Comparison of ENCODE assay signal across 32 cellular contexts in the genomic region with DNA sequence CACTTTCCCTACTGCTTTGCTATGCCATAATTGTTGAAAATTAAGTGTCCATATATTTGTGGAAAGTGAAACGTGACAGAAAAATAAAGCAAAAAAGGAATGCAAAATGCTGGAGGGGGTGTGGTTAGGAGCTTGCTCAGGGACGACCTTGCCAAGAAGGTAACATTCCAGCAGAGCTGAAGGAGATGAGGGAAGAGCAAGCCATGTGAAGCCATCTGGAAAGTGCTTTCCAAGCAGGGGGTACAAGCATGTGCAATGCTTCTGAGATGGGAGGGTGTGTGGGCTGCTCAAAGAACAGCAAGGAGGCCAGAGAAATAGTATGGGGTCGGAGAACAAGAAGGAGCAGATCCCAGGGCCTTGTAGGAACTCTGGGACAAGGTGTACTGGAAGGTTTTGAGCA.
"Had no signal": no experiment of that assay in that cellular context is flagged by ENCODE, and none has a peak within 500 bp of the region (broad histone marks: within the 10 kb centered on the region; RNA-seq: fewer than 3 reads in every experiment).

No MANE protein-coding gene starts in this region.

- H3K27ac Mint-ChIP-seq: activated CD4-positive, alpha-beta memory T cell treated with anti-CD3 and anti-CD28 coated beads for 36 hours; activated CD4-positive, alpha-beta T cell treated with anti-CD3 and anti-CD28 coated beads for 36 hours; activated CD4-positive, alpha-beta T cell treated with anti-CD3 and anti-CD28 coated beads, Interleukin-2, amount 10 ng/mL, durations not matched to agents 24 days and 14 days; activated CD8-positive, alpha-beta memory T cell treated with anti-CD3 and anti-CD28 coated beads, Interleukin-2, amount 10 ng/mL, durations not matched to agents 7 days and 5 days; activated CD8-positive, alpha-beta T cell treated with anti-CD3 and anti-CD28 coated beads, Interleukin-2, amount 10 ng/mL, durations not matched to agents 7 days and 5 days; activated naive CD4-positive, alpha-beta T cell treated with anti-CD3 and anti-CD28 coated beads for 36 hours; activated naive CD4-positive, alpha-beta T cell treated with anti-CD3 and anti-CD28 coated beads, Interleukin-2, amount 50 U/mL, for 24 hours; activated naive CD8-positive, alpha-beta T cell treated with anti-CD3 and anti-CD28 coated beads for 36 hours; activated naive CD8-positive, alpha-beta T cell treated with anti-CD3 and anti-CD28 coated beads, Interleukin-2, amount 50 U/mL, for 24 hours; activated T-helper 1 cell treated with anti-CD3 and anti-CD28 coated beads, Interleukin-12 subunit alpha, Interleukin-12 subunit beta, Interleukin-2, Interleukin-4 antibody, amounts not matched to agents 30 ng/mL and 10 ng/mL and 1 ng/mL, durations not matched to agents 14 hours and 24 hours and 36 hours; activated T-helper 2 cell treated with anti-CD3 and anti-CD28 coated beads, Interferon-gamma antibody, Interleukin-2, Interleukin-4, amounts not matched to agents 10 μg/mL and 5 μg/mL and 100 μg/mL, durations not matched to agents 14 hours and 24 hours and 36 hours; T-helper 17 cell had no signal

- H3K4me3 ChIP-seq: adrenal gland, body of pancreas, esophagus muscularis mucosa, gastroesophageal sphincter had no signal

- H3K36me3 ChIP-seq: adrenal gland had no signal

- DNase-seq: activated CD4-positive, alpha-beta memory T cell treated with anti-CD3 and anti-CD28 coated beads for 36 hours; activated CD4-positive, alpha-beta T cell treated with anti-CD3 and anti-CD28 coated beads for 36 hours; activated CD4-positive, alpha-beta T cell treated with anti-CD3 and anti-CD28 coated beads, Interleukin-2, amount 10 ng/mL, durations not matched to agents 24 days and 14 days; activated CD4-positive, CD25-positive, alpha-beta regulatory T cell; activated CD4-positive, CD25-positive, alpha-beta regulatory T cell treated with anti-CD3 and anti-CD28 coated beads, Interleukin-2, amount 50 U/mL, for 72 hours; activated CD8-positive, alpha-beta memory T cell treated with anti-CD3 and anti-CD28 coated beads, Interleukin-2, amount 10 ng/mL, durations not matched to agents 7 days and 5 days; activated CD8-positive, alpha-beta memory T cell treated with anti-CD3 and anti-CD28 coated beads, Interleukin-2, amount 50 U/mL, for 4 hours; activated CD8-positive, alpha-beta T cell treated with anti-CD3 and anti-CD28 coated beads, Interleukin-2, amount 10 ng/mL, durations not matched to agents 7 days and 5 days; activated effector memory CD4-positive, alpha-beta T cell treated with anti-CD3 and anti-CD28 coated beads, Interleukin-2, amount 50 U/mL, for 16 hours; activated naive CD4-positive, alpha-beta T cell treated with anti-CD3 and anti-CD28 coated beads for 36 hours; activated naive CD8-positive, alpha-beta T cell treated with anti-CD3 and anti-CD28 coated beads for 36 hours; activated naive CD8-positive, alpha-beta T cell treated with anti-CD3 and anti-CD28 coated beads, Interleukin-2, amount 50 U/mL, for 24 hours; activated T-cell treated with anti-CD3 and anti-CD28 coated beads, Interleukin-2, amount 50 U/mL, for 1 hour; activated T-cell treated with anti-CD3 and anti-CD28 coated beads, Interleukin-2, amount 50 U/mL, for 48 hours; adrenal gland; amygdala; aorta; body of pancreas; caudate nucleus; cortex of kidney; dermis blood vessel endothelial cell; effector CD4-positive, alpha-beta T cell; erythroblast; foreskin melanocyte; head of caudate nucleus; T-helper 1 cell; T-helper 17 cell had no signal

- H3K4me1 ChIP-seq: adrenal gland, body of pancreas, esophagus muscularis mucosa, gastroesophageal sphincter had no signal

- H3K27me3 ChIP-seq: adrenal gland, body of pancreas, esophagus muscularis mucosa, gastroesophageal sphincter had no signal

- H3K27me3 Mint-ChIP-seq: activated CD4-positive, alpha-beta memory T cell treated with anti-CD3 and anti-CD28 coated beads for 36 hours; activated CD4-positive, alpha-beta T cell treated with anti-CD3 and anti-CD28 coated beads for 36 hours; activated CD4-positive, alpha-beta T cell treated with anti-CD3 and anti-CD28 coated beads, Interleukin-2, amount 10 ng/mL, durations not matched to agents 24 days and 14 days; activated CD8-positive, alpha-beta memory T cell treated with anti-CD3 and anti-CD28 coated beads, Interleukin-2, amount 10 ng/mL, durations not matched to agents 7 days and 5 days; activated naive CD4-positive, alpha-beta T cell treated with anti-CD3 and anti-CD28 coated beads, Interleukin-2, amount 50 U/mL, for 24 hours; activated naive CD8-positive, alpha-beta T cell treated with anti-CD3 and anti-CD28 coated beads for 36 hours; activated naive CD8-positive, alpha-beta T cell treated with anti-CD3 and anti-CD28 coated beads, Interleukin-2, amount 50 U/mL, for 24 hours; T-helper 17 cell had no signal

- H3K4me3 Mint-ChIP-seq: activated CD4-positive, alpha-beta memory T cell treated with anti-CD3 and anti-CD28 coated beads for 36 hours; activated CD4-positive, alpha-beta T cell treated with anti-CD3 and anti-CD28 coated beads for 36 hours; activated CD4-positive, alpha-beta T cell treated with anti-CD3 and anti-CD28 coated beads, Interleukin-2, amount 10 ng/mL, durations not matched to agents 24 days and 14 days; activated CD8-positive, alpha-beta memory T cell treated with anti-CD3 and anti-CD28 coated beads, Interleukin-2, amount 10 ng/mL, durations not matched to agents 7 days and 5 days; activated CD8-positive, alpha-beta T cell treated with anti-CD3 and anti-CD28 coated beads, Interleukin-2, amount 10 ng/mL, durations not matched to agents 7 days and 5 days; activated naive CD4-positive, alpha-beta T cell treated with anti-CD3 and anti-CD28 coated beads for 36 hours; activated naive CD4-positive, alpha-beta T cell treated with anti-CD3 and anti-CD28 coated beads, Interleukin-2, amount 50 U/mL, for 24 hours; activated naive CD8-positive, alpha-beta T cell treated with anti-CD3 and anti-CD28 coated beads for 36 hours; activated naive CD8-positive, alpha-beta T cell treated with anti-CD3 and anti-CD28 coated beads, Interleukin-2, amount 50 U/mL, for 24 hours; activated T-helper 1 cell treated with anti-CD3 and anti-CD28 coated beads, Interleukin-12 subunit alpha, Interleukin-12 subunit beta, Interleukin-2, Interleukin-4 antibody, amounts not matched to agents 30 ng/mL and 10 ng/mL and 1 ng/mL, durations not matched to agents 14 hours and 24 hours and 36 hours; T-helper 17 cell had no signal

- H3K4me1 Mint-ChIP-seq: activated CD4-positive, alpha-beta T cell treated with anti-CD3 and anti-CD28 coated beads for 36 hours; activated CD4-positive, alpha-beta T cell treated with anti-CD3 and anti-CD28 coated beads, Interleukin-2, amount 10 ng/mL, durations not matched to agents 24 days and 14 days; activated CD8-positive, alpha-beta memory T cell treated with anti-CD3 and anti-CD28 coated beads, Interleukin-2, amount 10 ng/mL, durations not matched to agents 7 days and 5 days; activated naive CD4-positive, alpha-beta T cell treated with anti-CD3 and anti-CD28 coated beads, Interleukin-2, amount 50 U/mL, for 24 hours; activated naive CD8-positive, alpha-beta T cell treated with anti-CD3 and anti-CD28 coated beads for 36 hours; activated naive CD8-positive, alpha-beta T cell treated with anti-CD3 and anti-CD28 coated beads, Interleukin-2, amount 50 U/mL, for 24 hours; T-helper 17 cell had no signal

- ATAC-seq: activated CD4-positive, alpha-beta T cell treated with anti-CD3 and anti-CD28 coated beads for 36 hours; activated CD8-positive, alpha-beta memory T cell treated with anti-CD3 and anti-CD28 coated beads, Interleukin-2, amount 10 ng/mL, durations not matched to agents 7 days and 5 days; activated CD8-positive, alpha-beta T cell treated with anti-CD3 and anti-CD28 coated beads, Interleukin-2, amount 10 ng/mL, durations not matched to agents 7 days and 5 days; activated naive CD8-positive, alpha-beta T cell treated with anti-CD3 and anti-CD28 coated beads, Interleukin-2, amount 50 U/mL, for 24 hours; body of pancreas; gastroesophageal sphincter; T-helper 17 cell had no signal

- H3K27ac ChIP-seq: adrenal gland, body of pancreas, esophagus muscularis mucosa, gastroesophageal sphincter had no signal

- H3K9me3 ChIP-seq: adrenal gland had no signal
